12 cellular contexts compared by ENCODE assay signal in the genomic region with DNA sequence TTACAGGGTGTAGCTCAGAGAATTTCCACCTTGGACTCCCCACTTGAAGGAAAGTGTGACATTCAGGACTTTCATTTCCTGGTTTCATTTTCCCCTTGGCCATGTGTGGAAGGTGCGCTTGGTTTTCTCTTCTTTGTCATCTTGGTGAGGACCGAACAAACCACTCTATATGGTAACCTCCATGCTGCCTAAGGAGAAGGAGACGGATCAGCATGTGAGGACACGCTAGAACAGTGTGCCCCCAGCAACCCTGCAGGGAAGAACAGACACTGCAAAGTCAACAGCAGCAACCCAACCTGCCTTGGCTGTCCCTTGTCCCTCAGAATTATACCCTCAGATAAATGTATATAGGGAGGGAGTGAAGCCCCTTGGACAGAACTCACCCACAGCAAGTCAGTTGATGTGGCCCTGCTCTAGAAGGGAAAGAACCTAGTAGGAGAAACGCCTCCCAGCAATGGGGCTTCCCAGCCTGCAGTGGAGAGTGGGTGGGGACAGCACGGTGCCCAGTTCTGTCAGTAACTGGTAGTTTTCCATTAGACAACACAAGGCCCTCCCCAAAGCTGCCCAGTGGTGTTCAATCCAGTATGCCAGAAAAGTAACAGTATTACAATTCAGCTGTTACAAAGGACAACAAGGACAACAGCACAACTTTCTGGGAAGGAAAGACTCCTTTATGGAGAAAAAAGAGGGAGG. TPM values are rescaled to one million over a fixed set of nuclear protein-coding genes. Genes with fewer than 3 reads are reported as not detected.
DNase-seq lines count a peak whose midpoint lies in the region; ATAC-seq and TF ChIP-seq lines count a peak whose summit lies in the region.
"Had no signal": no experiment of that assay in that cellular context is flagged by ENCODE, and none has a peak within 500 bp of the region (broad histone marks: within the 10 kb centered on the region; RNA-seq: fewer than 3 reads in every experiment).

No MANE protein-coding gene starts in this region.

- H3K36me3 ChIP-seq in upper lobe of right lung = no peaks in the 10 kb centered on the region

- no peaks in the 10 kb centered on the region for H3K9me3 Mint-ChIP-seq in natural killer cell treated with Interleukin-12 subunit alpha and Interleukin-12 subunit beta and Interleukin-15 and Interleukin-18, amount 100 ng/mL, for 72 hours
- H3K9me3 Mint-ChIP-seq in natural killer cell = no peaks in the 10 kb centered on the region
- H3K9me3 Mint-ChIP-seq: central memory CD8-positive, alpha-beta T cell had no signal

- no peak overlapping the region for H3K4me3 Mint-ChIP-seq in natural killer cell treated with Interleukin-12 subunit alpha and Interleukin-12 subunit beta and Interleukin-15 and Interleukin-18, amount 100 ng/mL, for 72 hours
- no peak overlapping the region for H3K4me3 Mint-ChIP-seq in natural killer cell
- H3K4me3 Mint-ChIP-seq: central memory CD8-positive, alpha-beta T cell had no signal

- peaks cover 0 to 6% of the 10 kb centered on the region in 2 donors for H3K4me1 Mint-ChIP-seq in natural killer cell treated with Interleukin-12 subunit alpha and Interleukin-12 subunit beta and Interleukin-15 and Interleukin-18, amount 100 ng/mL, for 72 hours (ENCODE audit: low read depth in 2 of 2)
- no peaks in the 10 kb centered on the region for H3K4me1 Mint-ChIP-seq in natural killer cell
- H3K4me1 Mint-ChIP-seq: central memory CD8-positive, alpha-beta T cell had no signal

- no peak overlapping the region for H3K4me3 ChIP-seq in upper lobe of right lung

- H3K36me3 Mint-ChIP-seq in natural killer cell treated with Interleukin-12 subunit alpha and Interleukin-12 subunit beta and Interleukin-15 and Interleukin-18, amount 100 ng/mL, for 72 hours = no peaks in the 10 kb centered on the region
- H3K36me3 Mint-ChIP-seq in natural killer cell = no peaks in the 10 kb centered on the region

- no peak for DNase-seq in natural killer cell treated with Interleukin-12 subunit alpha and Interleukin-12 subunit beta and Interleukin-15 and Interleukin-18, amount 100 ng/mL, for 72 hours (ENCODE audit: low spot score)
- DNase-seq in natural killer cell = no peak
- DNase-seq in HuH-7 (ENCODE audit: low spot score) = peak; percentile 79
- DNase-seq in upper lobe of right lung = no peak
- no peak for DNase-seq in iPS-NIHi11 (ENCODE audit: low spot score)
- DNase-seq in COLO829 (ENCODE audit: low spot score) = no peak
- no peak for DNase-seq in GDM1 (lab: John Stamatoyannopoulos, UW)
- DNase-seq: glutamatergic neuron, NCI-H2029 treated with DMSO at 0.1 percent for 48 hours, Right ventricle myocardium superior had no signal

- intact Hi-C loops in natural killer cell (cut with micrococcal nuclease) (no loop called here), upper lobe of right lung (cut with DNase I) (no loop called here)

- no peaks in the 10 kb centered on the region for H3K9me3 ChIP-seq in upper lobe of right lung

- H3K27ac ChIP-seq in upper lobe of right lung = no peak overlapping the region

- TF ChIP-seq CTCF in natural killer cell (IDR thresholded peaks at IDR 0.05) (no peak), upper lobe of right lung (IDR thresholded peaks at IDR 0.05) (no peak)

- H3K27me3 ChIP-seq in upper lobe of right lung = no peaks in the 10 kb centered on the region

- peak; percentile 27 to 67 for ATAC-seq in natural killer cell treated with Interleukin-12 subunit alpha and Interleukin-12 subunit beta and Interleukin-15 and Interleukin-18, amount 100 ng/mL, for 72 hours
- ATAC-seq in natural killer cell = no peak
- ATAC-seq in HG02610 (IDR thresholded peaks at IDR 0.05; ENCODE audit: unreplicated experiment) = peak; percentile 71
- ATAC-seq in upper lobe of right lung = peak; percentile 24

- H3K27ac Mint-ChIP-seq in natural killer cell treated with Interleukin-12 subunit alpha and Interleukin-12 subunit beta and Interleukin-15 and Interleukin-18, amount 100 ng/mL, for 72 hours = no peak overlapping the region
- no peak overlapping the region for H3K27ac Mint-ChIP-seq in natural killer cell

- H3K27me3 Mint-ChIP-seq in natural killer cell treated with Interleukin-12 subunit alpha and Interleukin-12 subunit beta and Interleukin-15 and Interleukin-18, amount 100 ng/mL, for 72 hours = peaks cover 20 to 22% of the 10 kb centered on the region in 2 donors
- H3K27me3 Mint-ChIP-seq in natural killer cell (ENCODE audit: low read depth in 2 of 2) = peaks cover 6 to 31% of the 10 kb centered on the region in 2 donors

- H3K4me1 ChIP-seq in upper lobe of right lung = no peaks in the 10 kb centered on the region

RNA-seq across cellular contexts. Expression of gene COCH, which starts 18.9 kb away (rescaled TPM):
- 1 to 10 TPM in 1 of 2 donors, under 1 TPM in 1; 0.14 to 1.3 TPM for total RNA-seq in natural killer cell treated with Interleukin-12 subunit alpha and Interleukin-12 subunit beta and Interleukin-15 and Interleukin-18, amount 100 ng/mL, for 72 hours
- total RNA-seq in natural killer cell (under 1 TPM in 2 of 3 donors, not detected in 1; 0.27 to 0.73 TPM), upper lobe of right lung (0.38 TPM)

Comparison
In these comparisons a context has a peak if more than half of its experiments do, and no peak if none do; other contexts are left out.
1. ATAC-seq: peak in natural killer cell treated with Interleukin-12 subunit alpha and Interleukin-12 subunit beta and Interleukin-15 and Interleukin-18, amount 100 ng/mL, for 72 hours (2 of 2), HG02610 (single experiment) and upper lobe of right lung (single experiment); none in natural killer cell (0 of 3).